In genomic region chr15:100931143-100931890, GRCh38 we compare ENCODE assay signal across 17 cellular contexts. TPM values are rescaled to one million over a fixed set of nuclear protein-coding genes. Genes with fewer than 3 reads are reported as not detected.
DNase-seq lines count a peak whose midpoint lies in the region; ATAC-seq lines count a peak whose summit lies in the region.
"Had no signal": no experiment of that assay in that cellular context is flagged by ENCODE, and none has a peak within 500 bp of the region (broad histone marks: within the 10 kb centered on the region; RNA-seq: fewer than 3 reads in every experiment).

No MANE protein-coding gene starts in this region.

- H3K4me2 ChIP-seq in BLaER1, result peak overlapping the region; percentile 91
- H3K4me2 ChIP-seq: A549 had no signal

- H3K36me3 Mint-ChIP-seq in IgD-negative memory B cell, result peaks cover 5% of the 10 kb centered on the region
- no peaks in the 10 kb centered on the region for H3K36me3 Mint-ChIP-seq in activated T-cell treated with anti-CD3 and anti-CD28 coated beads, Interleukin-2, amount 50 U/mL, for 4 hours (ENCODE audit: insufficient read depth)

- DNase-seq in activated T-cell treated with anti-CD3 and anti-CD28 coated beads, Interleukin-2, amount 50 U/mL, for 4 hours, result no peak
- DNase-seq in activated gamma-delta T cell treated with Interleukin-2 at 50 U/mL for 16 hours, result no peak
- DNase-seq: activated CD4-positive, CD25-positive, alpha-beta regulatory T cell; activated T-cell treated with anti-CD3 and anti-CD28 coated beads, Interleukin-2, amount 50 U/mL, for 1 hour; hippocampal formation; NCI-H446 treated with DMSO at 0.1 percent for 48 hours; SHP77 treated with DMSO at 0.1 percent for 48 hours; stimulated activated CD4-positive, alpha-beta T cell treated with anti-CD3 and anti-CD28 coated beads, Interleukin-1b, Interleukin-23, amount 100 ng/mL, for 48 hours; stimulated activated naive CD8-positive, alpha-beta T cell treated with anti-CD3 and anti-CD28 coated beads, Interleukin-15, amount 100 ng/mL, for 72 hours had no signal

- no peaks in the 10 kb centered on the region for H4K20me1 ChIP-seq in BLaER1

- H3K9ac ChIP-seq in BLaER1, result no peak overlapping the region

- no peaks in the 10 kb centered on the region for H3K36me3 ChIP-seq in BLaER1

- ATAC-seq in GM18909 (IDR thresholded peaks at IDR 0.05; ENCODE audit: poor library complexity, unreplicated experiment) (peak; percentile 42), HG02678 (IDR thresholded peaks at IDR 0.05; ENCODE audit: unreplicated experiment) (peak; percentile 54), GM19397 (IDR thresholded peaks at IDR 0.05; ENCODE audit: unreplicated experiment) (no peak), GM21737 (IDR thresholded peaks at IDR 0.05; ENCODE audit: unreplicated experiment) (no peak)
- no peak for ATAC-seq in activated T-cell treated with anti-CD3 and anti-CD28 coated beads, Interleukin-2, amount 50 U/mL, for 4 hours
- ATAC-seq: A549; stimulated activated naive CD8-positive, alpha-beta T cell treated with anti-CD3 and anti-CD28 coated beads, Interleukin-15, amount 100 ng/mL, for 72 hours had no signal

- no peaks in the 10 kb centered on the region for H3K27me3 ChIP-seq in BLaER1

- H3K4me1 ChIP-seq in BLaER1, result peaks cover 86% of the 10 kb centered on the region

- peaks cover 47 to 63% (median 61%) of the 10 kb centered on the region in 3 donors for H3K4me1 Mint-ChIP-seq in IgD-negative memory B cell
- H3K4me1 Mint-ChIP-seq in activated T-cell treated with anti-CD3 and anti-CD28 coated beads, Interleukin-2, amount 50 U/mL, for 4 hours (ENCODE audit: low read depth), result peaks cover 4% of the 10 kb centered on the region
- H3K4me1 Mint-ChIP-seq: stimulated activated naive CD8-positive, alpha-beta T cell treated with anti-CD3 and anti-CD28 coated beads, Interleukin-15, amount 100 ng/mL, for 72 hours had no signal

- no peaks in the 10 kb centered on the region for H3K9me3 ChIP-seq in BLaER1
- H3K9me3 ChIP-seq: A549 had no signal

- peak overlapping the region in 2 of 3 donors; percentile 6 to 28 for H3K27ac Mint-ChIP-seq in IgD-negative memory B cell
- H3K27ac Mint-ChIP-seq: stimulated activated naive CD8-positive, alpha-beta T cell treated with anti-CD3 and anti-CD28 coated beads, Interleukin-15, amount 100 ng/mL, for 72 hours had no signal

- no peak overlapping the region for H3K4me3 ChIP-seq in BLaER1
- H3K4me3 ChIP-seq: A549, lung had no signal

- H3K4me3 Mint-ChIP-seq in IgD-negative memory B cell, result peak overlapping the region in 3 of 4 donors; percentile 5 to 72 (median 12)
- H3K4me3 Mint-ChIP-seq in activated T-cell treated with anti-CD3 and anti-CD28 coated beads, Interleukin-2, amount 50 U/mL, for 4 hours, result no peak overlapping the region
- H3K4me3 Mint-ChIP-seq: stimulated activated naive CD8-positive, alpha-beta T cell treated with anti-CD3 and anti-CD28 coated beads, Interleukin-15, amount 100 ng/mL, for 72 hours had no signal

- no peaks in the 10 kb centered on the region for H3K9me3 Mint-ChIP-seq in IgD-negative memory B cell
- H3K9me3 Mint-ChIP-seq in activated T-cell treated with anti-CD3 and anti-CD28 coated beads, Interleukin-2, amount 50 U/mL, for 4 hours, result no peaks in the 10 kb centered on the region
- H3K9me3 Mint-ChIP-seq: stimulated activated naive CD8-positive, alpha-beta T cell treated with anti-CD3 and anti-CD28 coated beads, Interleukin-15, amount 100 ng/mL, for 72 hours had no signal

- H3K27me3 Mint-ChIP-seq in IgD-negative memory B cell, result no peaks in the 10 kb centered on the region
- H3K27me3 Mint-ChIP-seq in activated T-cell treated with anti-CD3 and anti-CD28 coated beads, Interleukin-2, amount 50 U/mL, for 4 hours (ENCODE audit: low read depth), result peaks cover 7% of the 10 kb centered on the region

- H3K27ac ChIP-seq in BLaER1, result no peak overlapping the region

RNA-seq across cellular contexts. Expression of gene LRRK1, which starts 12.2 kb away (rescaled TPM):
- polyA plus RNA-seq in IgD-negative memory B cell, result 13.2 TPM
- total RNA-seq in activated T-cell treated with anti-CD3 and anti-CD28 coated beads, Interleukin-2, amount 50 U/mL, for 4 hours, result 1 to 10 TPM in 2 of 3 donors, under 1 TPM in 1; 0.55 to 1.8 (median 1.6) TPM

RNA-seq across cellular contexts. Expression of gene ALDH1A3, which starts 51.7 kb away (rescaled TPM):
- polyA plus RNA-seq in IgD-negative memory B cell, result not detected
- under 1 TPM; 0.24 to 0.47 (median 0.40) TPM for total RNA-seq in activated T-cell treated with anti-CD3 and anti-CD28 coated beads, Interleukin-2, amount 50 U/mL, for 4 hours

Comparison
In these comparisons a context has a peak if more than half of its experiments do, and no peak if none do; other contexts are left out.
1. ATAC-seq: peak in GM18909 (single experiment) and HG02678 (single experiment); none in activated T-cell treated with anti-CD3 and anti-CD28 coated beads, Interleukin-2, amount 50 U/mL, for 4 hours (0 of 2), GM19397 (single experiment) and GM21737 (single experiment).